ENCODE assay signal across 11 cellular contexts in the genomic region with DNA sequence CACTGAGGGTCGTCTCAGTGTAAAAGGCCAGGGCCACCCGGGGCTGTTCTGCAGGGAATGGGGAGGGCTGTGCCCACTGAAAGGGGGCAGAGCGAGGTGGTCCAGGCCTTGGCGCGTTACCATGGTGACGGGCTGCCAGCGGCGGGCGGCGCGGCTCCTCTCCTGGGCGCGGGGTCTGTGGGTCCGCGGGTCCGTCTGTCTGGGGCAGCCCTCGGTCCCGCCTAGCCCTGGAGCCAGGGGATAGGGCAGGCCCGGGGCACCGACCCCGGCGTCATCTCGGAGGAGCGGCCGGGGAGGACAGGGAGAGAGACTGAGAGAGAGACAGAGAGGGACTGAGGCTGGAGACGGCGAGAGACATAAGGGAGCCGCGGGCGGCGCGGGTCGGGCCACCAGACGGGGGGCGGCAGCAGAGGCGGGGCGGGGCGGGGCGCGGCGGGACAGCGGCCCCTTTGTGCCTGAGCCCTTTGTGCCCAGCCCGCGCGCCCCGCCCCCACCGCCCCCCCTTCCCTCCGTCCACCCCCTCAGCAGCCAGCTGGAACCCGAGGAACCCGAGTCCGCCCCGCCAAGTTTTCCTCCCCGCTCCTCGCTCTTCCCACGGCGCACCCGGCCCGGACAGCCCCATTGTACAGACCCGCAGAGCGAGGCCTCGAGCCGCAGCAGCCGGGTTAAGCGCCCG. TPM values are rescaled to one million over a fixed set of nuclear protein-coding genes. Genes with fewer than 3 reads are reported as not detected.
A peak's percentile ranks its signal among the peaks of the same experiment; 100 is the strongest.
DNase-seq lines count a peak whose midpoint lies in the region; ATAC-seq, FAIRE-seq and TF ChIP-seq lines count a peak whose summit lies in the region.
"Had no signal": no experiment of that assay in that cellular context is flagged by ENCODE, and none has a peak within 500 bp of the region (broad histone marks: within the 10 kb centered on the region; RNA-seq: fewer than 3 reads in every experiment).

A gene with protein sequence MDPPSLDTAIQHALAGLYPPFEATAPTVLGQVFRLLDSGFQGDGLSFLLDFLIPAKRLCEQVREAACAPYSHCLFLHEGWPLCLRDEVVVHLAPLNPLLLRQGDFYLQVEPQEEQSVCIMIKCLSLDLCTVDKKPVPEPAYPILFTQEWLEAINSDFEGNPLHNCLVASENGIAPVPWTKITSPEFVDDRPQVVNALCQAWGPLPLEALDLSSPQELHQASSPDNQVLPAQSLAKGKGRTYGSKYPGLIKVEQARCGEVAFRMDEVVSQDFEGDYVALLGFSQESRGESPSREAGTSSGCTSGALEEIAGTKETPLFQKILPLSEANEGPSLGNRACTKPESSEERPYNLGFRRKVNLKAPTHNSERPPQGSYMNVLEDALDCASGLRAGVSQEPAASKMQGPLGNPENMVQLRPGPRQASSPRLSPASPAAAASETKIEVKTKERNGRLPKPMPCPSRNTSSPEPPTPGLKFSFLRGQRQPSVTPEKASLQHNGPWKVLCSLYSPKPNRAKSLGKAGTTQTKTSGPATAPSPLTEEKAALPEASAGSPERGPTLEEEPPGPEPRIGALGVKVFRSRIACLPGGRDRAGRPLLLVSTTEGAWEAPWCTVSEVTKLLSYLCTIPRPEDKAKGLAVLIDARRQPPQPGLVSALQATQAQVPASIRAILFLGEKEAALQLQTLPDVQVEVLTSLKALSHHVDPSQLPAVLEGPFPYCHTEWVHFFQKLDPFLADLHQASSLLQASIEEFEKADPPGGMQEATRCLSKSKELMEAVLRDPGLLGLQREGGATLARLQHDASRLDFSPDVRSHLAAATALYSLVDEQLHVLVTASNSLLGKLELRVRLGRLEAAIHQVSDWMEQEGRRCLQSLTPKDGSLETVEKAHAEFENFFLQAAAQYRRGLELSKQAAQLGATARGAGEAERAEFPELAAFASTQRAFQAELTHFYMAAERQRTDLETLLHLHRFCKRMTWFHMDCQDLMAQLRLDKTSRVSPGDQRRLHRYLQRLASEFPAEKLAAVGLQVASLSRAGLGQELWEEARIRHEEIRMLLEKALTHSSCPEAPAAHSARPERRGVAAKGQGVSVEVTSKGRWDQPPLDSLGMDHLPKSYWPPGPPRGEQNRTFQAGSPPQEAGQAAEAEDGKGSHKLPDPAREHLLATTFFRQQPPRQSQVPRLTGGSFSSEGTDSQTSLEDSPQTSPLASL (minus strand): TSS at position 358 of the 676 bp plus-strand sequence. CDS start 235 bp downstream, at position 123.

- H3K9me3 ChIP-seq in astrocyte (ENCODE audit: insufficient read depth, low read depth, low read length) = no peaks in the 10 kb centered on the region
- no peaks in the 10 kb centered on the region for H3K9me3 ChIP-seq in prostate gland

- H3K4me3 Mint-ChIP-seq in astrocyte (ENCODE audit: unreplicated experiment) = peak within 1 kb of the TSS; percentile 69
- H3K4me3 Mint-ChIP-seq: stimulated activated naive CD8-positive, alpha-beta T cell treated with anti-CD3 and anti-CD28 coated beads, Interleukin-15, Interleukin-2, amounts not matched to agents 100 ng/mL and 50 ng/mL, for 24 hours had no signal

- no peak for FAIRE-seq in astrocyte (lab: Jason Lieb, UNC)
- FAIRE-seq: islet of Langerhans had no signal

- H3K4me3 ChIP-seq in astrocyte (ENCODE audit: insufficient read depth, low read depth, low read length) = peak within 1 kb of the TSS; percentile 63
- H3K4me3 ChIP-seq in prostate gland = peak within 1 kb of the TSS; percentile 32 to 33

- no peak for TF ChIP-seq CTCF in astrocyte (IDR thresholded peaks at IDR 0.05; ENCODE audit: insufficient read depth, low read depth, low read length)
- TF ChIP-seq CTCF in prostate gland (IDR thresholded peaks at IDR 0.05) = no peak

- WGBS in prostate gland = 4% methylated on average over 43 of the region's 65 CpGs

- DNase-seq in C1 segment of cervical spinal cord (lab: John Stamatoyannopoulos, UW) (peak in 13 of 14 donors; percentile 24 to 84 (median 63)), astrocyte (ENCODE audit: low read depth) (no peak), hippocampal formation (lab: John Stamatoyannopoulos, UW) (peak; percentile 79 to 80), prostate gland (ENCODE audit: low spot score) (no peak), GDM1 (lab: John Stamatoyannopoulos, UW) (no peak), NCI-H2171 (lab: John Stamatoyannopoulos, UW) (no peak)

- H3K4me2 ChIP-seq in astrocyte (ENCODE audit: low read length) = peak within 1 kb of the TSS; percentile 91

- H3K36me3 ChIP-seq in astrocyte (ENCODE audit: insufficient read depth, low read length) (no peaks in the 10 kb centered on the region), prostate gland (no peaks in the 10 kb centered on the region)

- intact Hi-C loops in prostate gland (cut with DNase I) = no loop called here

- peak within 1 kb of the TSS; percentile 78 for H2AFZ ChIP-seq in astrocyte (ENCODE audit: low read depth, low read length)

- H3K9ac ChIP-seq in astrocyte (ENCODE audit: low read length) = peak within 1 kb of the TSS; percentile 90

- peaks cover 45% of the 10 kb centered on the region for H3K79me2 ChIP-seq in astrocyte (ENCODE audit: insufficient read depth, low read length)

- H3K27ac Mint-ChIP-seq in astrocyte (ENCODE audit: unreplicated experiment) = peak within 1 kb of the TSS; percentile 29
- H3K27ac Mint-ChIP-seq: stimulated activated naive CD8-positive, alpha-beta T cell treated with anti-CD3 and anti-CD28 coated beads, Interleukin-15, Interleukin-2, amounts not matched to agents 100 ng/mL and 50 ng/mL, for 24 hours had no signal

- H3K4me1 ChIP-seq in astrocyte (ENCODE audit: insufficient read depth, low read length) (peaks cover 36% of the 10 kb centered on the region), prostate gland (replicated peaks) (no peaks in the 10 kb centered on the region)

- H3K4me1 Mint-ChIP-seq in astrocyte (ENCODE audit: low read depth, unreplicated experiment) = peaks cover 10% of the 10 kb centered on the region

- H3K27me3 Mint-ChIP-seq in astrocyte (ENCODE audit: low read depth, unreplicated experiment) = peaks cover 27% of the 10 kb centered on the region

- no peaks in the 10 kb centered on the region for H4K20me1 ChIP-seq in astrocyte (ENCODE audit: insufficient read depth, low read length)

- peak within 1 kb of the TSS; percentile 82 for H3K27ac ChIP-seq in astrocyte (ENCODE audit: low read depth, low read length)
- H3K27ac ChIP-seq in prostate gland = peak within 1 kb of the TSS; percentile 75 to 84

- H3K27me3 ChIP-seq in astrocyte (ENCODE audit: insufficient read depth, low read length) (no peaks in the 10 kb centered on the region), prostate gland (replicated peaks; ENCODE audit: insufficient read depth) (no peaks in the 10 kb centered on the region)

- H3K36me3 Mint-ChIP-seq in astrocyte (ENCODE audit: low read depth, unreplicated experiment) = no peaks in the 10 kb centered on the region

- TF ChIP-seq POLR2A in prostate gland (IDR thresholded peaks at IDR 0.05) = no peak

- no peak for ATAC-seq in HG03521 (IDR thresholded peaks at IDR 0.05; ENCODE audit: unreplicated experiment)
- no peak for ATAC-seq in GM19467 (IDR thresholded peaks at IDR 0.05; ENCODE audit: unreplicated experiment)
- ATAC-seq: HCT116 had no signal

- peaks cover 6% of the 10 kb centered on the region for H3K9me3 Mint-ChIP-seq in astrocyte (ENCODE audit: unreplicated experiment)
- H3K9me3 Mint-ChIP-seq: stimulated activated naive CD8-positive, alpha-beta T cell treated with anti-CD3 and anti-CD28 coated beads, Interleukin-15, Interleukin-2, amounts not matched to agents 100 ng/mL and 50 ng/mL, for 24 hours had no signal

RNA-seq across cellular contexts. Expression of the gene that starts here (rescaled TPM):
- 0.77 and 1.1 TPM in 2 replicates for total RNA-seq in astrocyte
- 10 to 100 TPM in 1 of 2 donors, 1 to 10 TPM in 1; 5.0 to 10.8 TPM for total RNA-seq in prostate gland

Comparison
In these comparisons a context has a peak if more than half of its experiments do, and no peak if none do; other contexts are left out.
1. DNase-seq: peak in C1 segment of cervical spinal cord (13 of 14) and hippocampal formation (2 of 2); none in astrocyte (single experiment), prostate gland (single experiment), GDM1 (single experiment) and NCI-H2171 (single experiment).